Comparison of ENCODE assay signal across 25 cellular contexts in genomic region chr14:37054869-37055268, GRCh38.
DNase-seq lines count a peak whose midpoint lies in the region; ATAC-seq and TF ChIP-seq lines count a peak whose summit lies in the region.
"Had no signal": no experiment of that assay in that cellular context is flagged by ENCODE, and none has a peak within 500 bp of the region (broad histone marks: within the 10 kb centered on the region; RNA-seq: fewer than 3 reads in every experiment).

No MANE protein-coding gene starts in this region.

- DNase-seq in HEK293T (ENCODE audit: extremely low spot score) (peak; percentile 34), HuH-7 (ENCODE audit: low spot score) (peak; percentile 1), WTC11 (ENCODE audit: low spot score) (no peak), testis (no peak), NCI-H1105 (lab: John Stamatoyannopoulos, UW) (no peak), HK-2 (ENCODE audit: unreplicated experiment) (no peak)
- DNase-seq in activated naive CD8-positive, alpha-beta T cell treated with anti-CD3 and anti-CD28 coated beads, Interleukin-2, amount 50 U/mL, for 24 hours: no peak
- DNase-seq: 8988T; ACHN; BE2C; C1 segment of cervical spinal cord; CD4-positive, alpha-beta memory T cell; CD4-positive, CD25-positive, alpha-beta regulatory T cell; CD8-positive, alpha-beta memory T cell; COR-L47; DMS 273 treated with DMSO at 0.1 percent for 48 hours; DMS153; DMS53; DMS79; DND-41; EL; GDM1 had no signal

- TF ChIP-seq CTCF in WTC11 (IDR thresholded peaks at IDR 0.05) (no peak), testis (IDR thresholded peaks at IDR 0.05) (no peak)

- H3K9me3 Mint-ChIP-seq in WTC11: peaks cover 28% of the 10 kb centered on the region
- peaks cover 7% of the 10 kb centered on the region for H3K9me3 Mint-ChIP-seq in activated naive CD8-positive, alpha-beta T cell treated with anti-CD3 and anti-CD28 coated beads, Interleukin-2, amount 50 U/mL, for 24 hours

- no peak overlapping the region for H3K4me3 ChIP-seq in testis
- H3K4me3 ChIP-seq: BLaER1, GM12878 had no signal

- H3K4me1 Mint-ChIP-seq in WTC11: peaks cover 24% of the 10 kb centered on the region
- H3K4me1 Mint-ChIP-seq in activated naive CD8-positive, alpha-beta T cell treated with anti-CD3 and anti-CD28 coated beads, Interleukin-2, amount 50 U/mL, for 24 hours: no peaks in the 10 kb centered on the region
- H3K4me1 Mint-ChIP-seq: CD14-positive monocyte; CD4-positive, alpha-beta memory T cell; CD4-positive, CD25-positive, alpha-beta regulatory T cell; CD8-positive, alpha-beta memory T cell had no signal

- WGBS in testis, 2 donors: 100% methylated on average over 2 of the region's 2 CpGs

- no peak overlapping the region for H3K4me3 Mint-ChIP-seq in WTC11
- no peak overlapping the region for H3K4me3 Mint-ChIP-seq in activated naive CD8-positive, alpha-beta T cell treated with anti-CD3 and anti-CD28 coated beads, Interleukin-2, amount 50 U/mL, for 24 hours
- H3K4me3 Mint-ChIP-seq: CD14-positive monocyte; CD4-positive, alpha-beta memory T cell; CD4-positive, CD25-positive, alpha-beta regulatory T cell; CD8-positive, alpha-beta memory T cell had no signal

- no peak for TF ChIP-seq POLR2A in testis (IDR thresholded peaks at IDR 0.05)

- no peaks in the 10 kb centered on the region for H3K4me1 ChIP-seq in testis
- H3K4me1 ChIP-seq: BE2C, BLaER1 had no signal

- POLR2A ChIA-PET in HEK293T (lab: Yijun Ruan, JAX): no interaction called here
- POLR2A ChIA-PET in WTC11 (lab: Charles Lee): no interaction called here

- peak; percentile 36; the same call in 1 of the 2 replicates for ATAC-seq in WTC11
- ATAC-seq in activated naive CD8-positive, alpha-beta T cell treated with anti-CD3 and anti-CD28 coated beads, Interleukin-2, amount 50 U/mL, for 24 hours: no peak
- ATAC-seq: GM12878 had no signal

- H3K27ac Mint-ChIP-seq in WTC11: no peak overlapping the region
- H3K27ac Mint-ChIP-seq in activated naive CD8-positive, alpha-beta T cell treated with anti-CD3 and anti-CD28 coated beads, Interleukin-2, amount 50 U/mL, for 24 hours: no peak overlapping the region
- H3K27ac Mint-ChIP-seq: CD14-positive monocyte; CD4-positive, alpha-beta memory T cell; CD4-positive, CD25-positive, alpha-beta regulatory T cell; CD8-positive, alpha-beta memory T cell had no signal

- peak overlapping the region; percentile 8 to 73 for H3K27ac ChIP-seq in testis
- H3K27ac ChIP-seq: BLaER1 had no signal

- no peaks in the 10 kb centered on the region for H3K9me3 ChIP-seq in testis
- H3K9me3 ChIP-seq: BE2C, BLaER1 had no signal

- no peaks in the 10 kb centered on the region for H3K36me3 ChIP-seq in testis (ENCODE audit: low read depth, missing control alignments)
- H3K36me3 ChIP-seq: BE2C, BLaER1 had no signal

- peaks cover 15% of the 10 kb centered on the region for H3K36me3 Mint-ChIP-seq in WTC11
- H3K36me3 Mint-ChIP-seq in activated naive CD8-positive, alpha-beta T cell treated with anti-CD3 and anti-CD28 coated beads, Interleukin-2, amount 50 U/mL, for 24 hours (ENCODE audit: low read depth): no peaks in the 10 kb centered on the region
- H3K36me3 Mint-ChIP-seq: CD14-positive monocyte; CD4-positive, alpha-beta memory T cell; CD4-positive, CD25-positive, alpha-beta regulatory T cell; CD8-positive, alpha-beta memory T cell had no signal

- H3K27me3 Mint-ChIP-seq in WTC11 (ENCODE audit: low read depth): no peaks in the 10 kb centered on the region
- H3K27me3 Mint-ChIP-seq in activated naive CD8-positive, alpha-beta T cell treated with anti-CD3 and anti-CD28 coated beads, Interleukin-2, amount 50 U/mL, for 24 hours: no peaks in the 10 kb centered on the region
- H3K27me3 Mint-ChIP-seq: CD4-positive, alpha-beta memory T cell; CD4-positive, CD25-positive, alpha-beta regulatory T cell; CD8-positive, alpha-beta memory T cell had no signal

- intact Hi-C loops in testis (cut with DNase I; ENCODE audit: low total_unique reads): no loop called here

- CTCF ChIA-PET in HEK293T (lab: Yijun Ruan, JAX) (interaction anchor here (0.9 kb wide), 1 partner anchor 34 kb away, joined by 4 read pairs; no protein-coding TSS in a partner anchor), WTC11 (lab: Charles Lee) (no interaction called here)

- no peaks in the 10 kb centered on the region for H3K27me3 ChIP-seq in testis
- H3K27me3 ChIP-seq: BE2C, BLaER1 had no signal

TF ChIP-seq in HEK293T, 16 proteins besides CTCF, POLR2A, EP300 and RAD21:
- no peak for TF ChIP-seq CTBP1 (IDR thresholded peaks at IDR 0.05; ENCODE audit: borderline replicate concordance)
- TF ChIP-seq ZNF384 (IDR thresholded peaks at IDR 0.05): no peak
- TF ChIP-seq ARNT (IDR thresholded peaks at IDR 0.05): no peak
- TF ChIP-seq FOXA1 (IDR thresholded peaks at IDR 0.05): no peak
- no peak for TF ChIP-seq BHLHE40 (IDR thresholded peaks at IDR 0.05; ENCODE audit: borderline replicate concordance)
- TF ChIP-seq SP1 (IDR thresholded peaks at IDR 0.05): no peak

TF ChIP-seq in WTC11, 78 proteins besides CTCF, POLR2A, EP300 and RAD21:
- TF ChIP-seq TP53 (CRISPR knock-in tag; IDR thresholded peaks at IDR 0.05): no peak
- TF ChIP-seq NR3C1 (CRISPR knock-in tag; conservative IDR thresholded peaks at IDR 0.05; ENCODE audit: low read depth): no peak
- no peak for TF ChIP-seq FOXP1 (CRISPR knock-in tag; IDR thresholded peaks at IDR 0.05; ENCODE audit: borderline replicate concordance)
- TF ChIP-seq JUN (CRISPR knock-in tag; IDR thresholded peaks at IDR 0.05): no peak
- TF ChIP-seq NFE2L1 (CRISPR knock-in tag; IDR thresholded peaks at IDR 0.05): no peak
- TF ChIP-seq ERG (CRISPR knock-in tag; IDR thresholded peaks at IDR 0.05): no peak
- no peak for TF ChIP-seq PRDM15 (CRISPR knock-in tag; IDR thresholded peaks at IDR 0.05)
- no peak for TF ChIP-seq CDX4 (CRISPR knock-in tag; IDR thresholded peaks at IDR 0.05; ENCODE audit: borderline replicate concordance)
- no peak for TF ChIP-seq KAT7 (CRISPR knock-in tag; IDR thresholded peaks at IDR 0.05; ENCODE audit: borderline replicate concordance)
- no peak for TF ChIP-seq GABPB1 (CRISPR knock-in tag; IDR thresholded peaks at IDR 0.05)
- TF ChIP-seq PREB (CRISPR knock-in tag; IDR thresholded peaks at IDR 0.05; ENCODE audit: borderline replicate concordance): no peak

Comparison
In these comparisons a context has a peak if more than half of its experiments do, and no peak if none do; other contexts are left out.
1. DNase-seq: peak in HEK293T (single experiment) and HuH-7 (single experiment); none in WTC11 (single experiment), testis (single experiment), NCI-H1105 (single experiment), HK-2 (single experiment) and activated naive CD8-positive, alpha-beta T cell treated with anti-CD3 and anti-CD28 coated beads, Interleukin-2, amount 50 U/mL, for 24 hours (single experiment).